23 cellular contexts compared by ENCODE assay signal in the genomic region with DNA sequence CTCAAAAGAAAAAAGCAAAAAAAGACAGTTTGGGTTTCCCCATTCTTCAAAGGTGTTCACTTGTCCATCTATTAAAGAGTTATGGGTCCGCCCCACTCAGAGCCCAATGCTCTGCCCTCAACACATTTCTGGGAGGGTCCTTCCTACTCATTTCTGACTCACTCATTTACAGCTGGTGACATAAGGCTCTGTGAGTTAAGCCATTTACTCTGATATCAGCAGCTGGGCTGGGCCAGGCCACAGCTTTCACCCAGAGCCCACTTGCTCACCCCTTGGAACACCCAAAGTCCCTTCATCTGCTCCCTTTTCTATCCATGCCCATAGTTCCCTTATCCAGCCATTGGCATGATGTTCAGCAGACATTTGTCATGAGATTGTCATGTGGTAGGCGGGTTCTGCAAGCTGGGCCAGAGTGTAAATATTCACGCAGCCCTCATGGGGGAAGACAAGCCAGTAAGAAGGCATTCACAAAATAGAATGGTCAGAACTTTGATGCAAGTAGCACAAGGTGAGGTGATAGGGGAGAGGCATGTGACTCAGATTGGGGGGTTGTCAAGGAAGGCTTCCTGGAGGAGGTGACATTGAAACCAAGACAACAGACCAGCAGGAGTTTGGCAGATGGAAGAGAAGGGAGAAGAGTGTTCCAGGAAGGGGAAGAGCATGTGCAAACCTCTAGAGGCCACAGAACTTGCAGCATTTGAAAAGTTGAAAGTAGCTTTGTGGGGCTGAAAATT. TPM values are rescaled to one million over a fixed set of nuclear protein-coding genes. Genes with fewer than 3 reads are reported as not detected.
A peak's percentile ranks its signal among the peaks of the same experiment; 100 is the strongest.
DNase-seq lines count a peak whose midpoint lies in the region; ATAC-seq, FAIRE-seq and TF ChIP-seq lines count a peak whose summit lies in the region.
"Had no signal": no experiment of that assay in that cellular context is flagged by ENCODE, and none has a peak within 500 bp of the region (broad histone marks: within the 10 kb centered on the region; RNA-seq: fewer than 3 reads in every experiment).

No MANE protein-coding gene starts in this region.

- H3K9ac ChIP-seq in SK-N-SH: no peak overlapping the region
- H3K9ac ChIP-seq in K562 (ENCODE audit: insufficient read depth in 1 of 2, low read depth in 2 of 2, low read length in 2 of 2): peak overlapping the region in 1 of 2 experiments; percentile 40; a peak in 1 of 4 replicates

- H3K79me2 ChIP-seq in SK-N-SH (ENCODE audit: insufficient read depth): no peaks in the 10 kb centered on the region
- peaks cover 15% of the 10 kb centered on the region for H3K79me2 ChIP-seq in K562 (ENCODE audit: control insufficient read depth, insufficient read depth, low read length)

- POLR2A ChIA-PET in SK-N-SH (lab: Yijun Ruan, JAX): no interaction called here
- POLR2A ChIA-PET in K562 (lab: Yijun Ruan, JAX): interaction anchor here (0.5 to 1.3 kb wide), 3 partner anchors 9 to 114 kb away, joined by 3 to 5 read pairs (median 4); no protein-coding TSS in a partner anchor

- H3K9me2 ChIP-seq in SK-N-SH: no peaks in the 10 kb centered on the region

- no peaks in the 10 kb centered on the region for H3K27me3 ChIP-seq in SK-N-SH (ENCODE audit: insufficient read depth)
- no peaks in the 10 kb centered on the region; a peak in 1 of 5 replicates for H3K27me3 ChIP-seq in K562 (ENCODE audit: control insufficient read depth in 2 of 2, insufficient read depth in 2 of 2, low read length in 2 of 2)

- H3K9me3 Mint-ChIP-seq in stimulated activated effector memory CD8-positive, alpha-beta T cell treated with anti-CD3 and anti-CD28 coated beads, Interleukin-12 subunit alpha, Interleukin-12 subunit beta, amount 100 ng/mL, for 72 hours: no peaks in the 10 kb centered on the region
- no peaks in the 10 kb centered on the region for H3K9me3 Mint-ChIP-seq in T-helper 2 cell treated with Interferon-gamma antibody and Interleukin-4, amounts not matched to agents 5 μg/mL and 100 μg/mL, for 36 hours
- H3K9me3 Mint-ChIP-seq: GM23338 had no signal

- H3K4me2 ChIP-seq in SK-N-SH: no peak overlapping the region
- no peak overlapping the region for H3K4me2 ChIP-seq in K562 (ENCODE audit: insufficient read depth, low read length)
- H3K4me2 ChIP-seq: GM23338 had no signal

- no peaks in the 10 kb centered on the region for H3K36me3 Mint-ChIP-seq in stimulated activated effector memory CD8-positive, alpha-beta T cell treated with anti-CD3 and anti-CD28 coated beads, Interleukin-12 subunit alpha, Interleukin-12 subunit beta, amount 100 ng/mL, for 72 hours
- H3K36me3 Mint-ChIP-seq in T-helper 2 cell treated with Interferon-gamma antibody and Interleukin-4, amounts not matched to agents 5 μg/mL and 100 μg/mL, for 36 hours (ENCODE audit: low read depth): no peaks in the 10 kb centered on the region

- no peaks in the 10 kb centered on the region for H4K20me1 ChIP-seq in SK-N-SH (ENCODE audit: insufficient read depth)
- peaks cover 5% of the 10 kb centered on the region; the same call in 1 of the 2 replicates for H4K20me1 ChIP-seq in K562 (replicated peaks; ENCODE audit: control insufficient read depth, insufficient read depth, low read length)

- H3K27me3 Mint-ChIP-seq in T-helper 2 cell treated with Interferon-gamma antibody and Interleukin-4, amounts not matched to agents 5 μg/mL and 100 μg/mL, for 36 hours (ENCODE audit: low read depth): peaks cover 33% of the 10 kb centered on the region

- H2AFZ ChIP-seq in SK-N-SH (ENCODE audit: low read depth) (no peak overlapping the region), K562 (ENCODE audit: low read depth, low read length) (no peak overlapping the region)
- H2AFZ ChIP-seq: GM23338 had no signal

- no peak overlapping the region for H3K4me3 Mint-ChIP-seq in stimulated activated effector memory CD8-positive, alpha-beta T cell treated with anti-CD3 and anti-CD28 coated beads, Interleukin-12 subunit alpha, Interleukin-12 subunit beta, amount 100 ng/mL, for 72 hours
- no peak overlapping the region for H3K4me3 Mint-ChIP-seq in T-helper 2 cell treated with Interferon-gamma antibody and Interleukin-4, amounts not matched to agents 5 μg/mL and 100 μg/mL, for 36 hours
- H3K4me3 Mint-ChIP-seq: GM23338 had no signal

- TF ChIP-seq POLR2A in K562 (conservative IDR thresholded peaks at IDR 0.05): no peak

- ATAC-seq in SK-N-SH treated with all-trans-retinoic acid at 6 μM for 48 hours: no peak
- ATAC-seq in K562: no peak
- no peak for ATAC-seq in stimulated activated effector memory CD8-positive, alpha-beta T cell treated with anti-CD3 and anti-CD28 coated beads, Interleukin-12 subunit alpha, Interleukin-12 subunit beta, amount 100 ng/mL, for 72 hours
- ATAC-seq: GM23338 had no signal

- no peak for DNase-seq in SK-N-SH
- peak; percentile 40 for DNase-seq in RKO (ENCODE audit: low spot score)
- no peak for DNase-seq in K562 (ENCODE audit: extremely low read depth in 1 of 4, low spot score in 3 of 4)
- DNase-seq in stimulated activated effector memory CD8-positive, alpha-beta T cell treated with anti-CD3 and anti-CD28 coated beads, Interleukin-12 subunit alpha, Interleukin-12 subunit beta, amount 100 ng/mL, for 72 hours (ENCODE audit: low spot score in 2 of 2): no peak
- no peak for DNase-seq in stimulated activated CD4-positive, alpha-beta T cell treated with anti-CD3 and anti-CD28 coated beads, Interleukin-4, amount 100 ng/mL, for 24 hours
- DNase-seq in hippocampal formation (lab: John Stamatoyannopoulos, UW): no peak
- DNase-seq in T-helper 2 cell treated with Interferon-gamma antibody and Interleukin-4, amounts not matched to agents 5 μg/mL and 100 μg/mL, for 36 hours (ENCODE audit: low spot score): no peak
- DNase-seq: Calu3, Karpas-422, NCI-H1092 treated with DMSO at 0.1 percent for 48 hours, NCI-H1436 treated with DMSO at 0.1 percent for 48 hours, NCI-H1930, NCI-H446, NCI-H524 treated with DMSO at 0.1 percent for 48 hours, NCI-H774, SIG-M5 had no signal

- CTCF ChIA-PET in SK-N-SH (lab: Yijun Ruan, JAX): interaction anchor here (0.6 to 1.2 kb wide), 2 partner anchors 36 to 41 kb away, joined by 3 read pairs; no protein-coding TSS in a partner anchor
- CTCF ChIA-PET in K562 (lab: Yijun Ruan, JAX; ENCODE audit: low intra/inter-chr PET ratio): interaction anchor here (0.5 to 0.6 kb wide), 2 partner anchors 87 to 127 kb away, joined by 3 to 5 read pairs; no protein-coding TSS in a partner anchor

- peak overlapping the region; percentile 6 for H3K27ac Mint-ChIP-seq in stimulated activated effector memory CD8-positive, alpha-beta T cell treated with anti-CD3 and anti-CD28 coated beads, Interleukin-12 subunit alpha, Interleukin-12 subunit beta, amount 100 ng/mL, for 72 hours
- no peak overlapping the region for H3K27ac Mint-ChIP-seq in T-helper 2 cell treated with Interferon-gamma antibody and Interleukin-4, amounts not matched to agents 5 μg/mL and 100 μg/mL, for 36 hours
- H3K27ac Mint-ChIP-seq: GM23338 had no signal

- H3F3A ChIP-seq in SK-N-SH (replicated peaks; ENCODE audit: insufficient read depth): peaks cover 12% of the 10 kb centered on the region

- H3K4me1 ChIP-seq in SK-N-SH (ENCODE audit: control insufficient read depth in 1 of 2, insufficient read depth in 2 of 2, low read depth in 1 of 2, low read length in 1 of 2) (peaks cover 0 to 25% of the 10 kb centered on the region in 2 experiments; a peak in 1 of 4 replicates), K562 (replicated peaks in 1 of 2; ENCODE audit: control insufficient read depth in 2 of 2, insufficient read depth in 2 of 2, low read length in 2 of 2) (peaks cover 28 to 39% of the 10 kb centered on the region in 2 experiments)

- H3K9me3 ChIP-seq in SK-N-SH (no peaks in the 10 kb centered on the region), K562 (replicated peaks; ENCODE audit: control insufficient read depth, insufficient read depth, low read depth, low read length) (no peaks in the 10 kb centered on the region)
- H3K9me3 ChIP-seq: HAP-1 had no signal

- TF ChIP-seq RAD21 in SK-N-SH (IDR thresholded peaks at IDR 0.05; ENCODE audit: low read length) (no peak), K562 (CRISPR knock-in tag; conservative IDR thresholded peaks at IDR 0.05 in 1 of 2, IDR thresholded peaks at IDR 0.05 in 1 of 2) (no peak)

- in situ Hi-C loops in K562 (cut with MboI): no loop called here

- 90% methylated on average over 3 of the region's 3 CpGs for WGBS in SK-N-SH (ENCODE audit: low lambda C conversion rate)
- 66% methylated on average over 3 of the region's 3 CpGs for WGBS in K562 (ENCODE audit: insufficient coverage, low coverage, missing lambda C conversion rate)

- no peak overlapping the region for H3K4me3 ChIP-seq in SK-N-SH (ENCODE audit: low read depth in 2 of 2, low read length in 1 of 2)
- no peak overlapping the region for H3K4me3 ChIP-seq in K562
- H3K4me3 ChIP-seq: GM23338, HAP-1, SK-N-MC had no signal

- intact Hi-C loops in K562 (cut with micrococcal nuclease): loop anchor here (5.0 kb wide), 1 partner anchor 67 kb away; the partner anchor contains the start of gene HOOK2

- TF ChIP-seq EP300 in SK-N-SH (IDR thresholded peaks at IDR 0.05; ENCODE audit: borderline replicate concordance in 1 of 2, low read depth in 1 of 2, low read length in 1 of 2): no peak
- no peak for TF ChIP-seq EP300 in K562 (IDR thresholded peaks at IDR 0.05; ENCODE audit: low read length)

- H3K36me3 ChIP-seq in SK-N-SH (replicated peaks in 1 of 2; ENCODE audit: control insufficient read depth in 1 of 2, insufficient read depth in 2 of 2, low read length in 1 of 2) (no peaks in the 10 kb centered on the region), K562 (ENCODE audit: control insufficient read depth, insufficient read depth, low read length) (peaks cover 27% of the 10 kb centered on the region; the same call in 2 of the 3 replicates)

- no peak overlapping the region for H3K27ac ChIP-seq in SK-N-SH (ENCODE audit: low read depth in 2 of 2, low read length in 1 of 2)
- H3K27ac ChIP-seq in K562 (ENCODE audit: extremely low read depth, low read depth, low read length): no peak overlapping the region; the same call in 2 of the 3 replicates
- H3K27ac ChIP-seq: 22Rv1, HL-60, SK-N-MC had no signal

- H3K9me1 ChIP-seq in K562 (ENCODE audit: control insufficient read depth, insufficient read depth, low read length): peaks cover 7% of the 10 kb centered on the region

- TF ChIP-seq CTCF in SK-N-SH (IDR thresholded peaks at IDR 0.05) (no peak), K562 (IDR thresholded peaks at IDR 0.05 in 2 of 3, conservative IDR thresholded peaks at IDR 0.05 in 1 of 3; ENCODE audit: insufficient read depth in 2 of 3, low read depth in 1 of 3, low read length in 3 of 3) (no peak)

- peaks cover 35% of the 10 kb centered on the region for H3K4me1 Mint-ChIP-seq in stimulated activated effector memory CD8-positive, alpha-beta T cell treated with anti-CD3 and anti-CD28 coated beads, Interleukin-12 subunit alpha, Interleukin-12 subunit beta, amount 100 ng/mL, for 72 hours
- H3K4me1 Mint-ChIP-seq in T-helper 2 cell treated with Interferon-gamma antibody and Interleukin-4, amounts not matched to agents 5 μg/mL and 100 μg/mL, for 36 hours (ENCODE audit: low read depth): peaks cover 18% of the 10 kb centered on the region

- BruUV-seq in K562 (replicated peaks; lab: Mats Ljungman, UMichigan): no TSS peak

- no peak for FAIRE-seq in K562 (lab: Jason Lieb, UNC)

RNA-seq across cellular contexts. Expression of gene MAST1, which starts 5.9 kb away (rescaled TPM):
- polyA plus RNA-seq in SK-N-SH (2012; rRNA removed): 4.3 and 9.7 TPM in 2 replicates
- polyA plus RNA-seq in SK-N-SH (2012; cell fraction: cytosol; rRNA removed): 3.2 and 7.2 TPM in 2 replicates
- 37.5 and 48.1 TPM in 2 replicates for polyA plus RNA-seq in SK-N-SH (2012; cell fraction: nucleus; rRNA removed)
- 16.9 and 44.1 TPM in 2 replicates for total RNA-seq in K562 (2011; cell fraction: chromatin; rRNA removed; ENCODE audit: low replicate concordance)
- total RNA-seq in K562 (2011; cell fraction: nucleolus; rRNA removed): 24.6 and 28.7 TPM in 2 replicates
- 19.8 and 23.5 TPM in 2 replicates for total RNA-seq in K562 (2011; cell fraction: nucleoplasm; rRNA removed)
- total RNA-seq in K562 (2014; rRNA removed): 3.9 and 5.7 TPM in 2 replicates
- 1.9 and 2.8 TPM in 2 replicates for total RNA-seq in K562 (2014; rRNA removed; fragmentation: Illumina TruSeq; extraction: Trizol)
- 2.9 and 3.1 TPM in 2 replicates for total RNA-seq in K562 (2015; rRNA removed; fragmentation: Illumina TruSeq; extraction: Trizol)
- total RNA-seq in K562 (2021): 10.3 and 12.1 TPM in 2 replicates
- polyA plus RNA-seq in K562 (2011; rRNA removed): 8.2 and 17.4 TPM in 2 replicates
- 12.7 and 13.3 TPM in 2 replicates for polyA plus RNA-seq in K562 (2011; cell fraction: cytosol; rRNA removed)
- polyA plus RNA-seq in K562 (2011; cell fraction: nucleus; rRNA removed): 58.3 and 58.5 TPM in 2 replicates
- polyA plus RNA-seq in K562 (2012): 6.0 and 9.1 TPM in 2 replicates
- polyA plus RNA-seq in K562 (2014; fragmentation: Illumina TruSeq; extraction: Trizol): 6.4 and 8.8 TPM in 2 replicates
- under 1 TPM; 0.48 to 0.67 TPM for polyA plus RNA-seq in K562 (2014; fragmentation: Nextera tagmentation; extraction: Ambion mirVana)
- 7.6 and 10.5 TPM in 2 replicates for polyA plus RNA-seq in K562 (2014; rRNA removed)
- 5.9 and 8.4 TPM in 2 replicates for polyA minus RNA-seq in K562 (2011; rRNA and poly(A)+ RNA removed)
- polyA minus RNA-seq in K562 (2011; cell fraction: cytosol; rRNA and poly(A)+ RNA removed): 9.2 and 12.7 TPM in 2 replicates
- 6.7 and 10.0 TPM in 2 replicates for polyA minus RNA-seq in K562 (2011; cell fraction: nucleus; rRNA and poly(A)+ RNA removed)

RNA-seq across cellular contexts. Expression of gene RTBDN, which starts 9.8 kb away (rescaled TPM):
- polyA plus RNA-seq in SK-N-SH (2012; rRNA removed) (0.47 and 0.72 TPM in 2 replicates), K562 (2011; rRNA removed) (0.86 and 0.87 TPM in 2 replicates), K562 (2014; fragmentation: Illumina TruSeq; extraction: Trizol) (0.96 and 1.2 TPM in 2 replicates), K562 (2014; fragmentation: Nextera tagmentation; extraction: Ambion mirVana) (under 1 TPM in 1 of 2 experiments, not detected in 1; 0.20 TPM), K562 (2014; rRNA removed) (0.58 and 1.9 TPM in 2 replicates)
- polyA plus RNA-seq in SK-N-SH (2012; cell fraction: cytosol; rRNA removed): 0.23 and 0.55 TPM in 2 replicates
- polyA plus RNA-seq in SK-N-SH (2012; cell fraction: nucleus; rRNA removed): 0.27 and 0.31 TPM in 2 replicates
- total RNA-seq in K562 (2011; cell fraction: chromatin; rRNA removed; ENCODE audit: low replicate concordance): 0.76 and 1.6 TPM in 2 replicates
- 2.8 and 3.8 TPM in 2 replicates for total RNA-seq in K562 (2011; cell fraction: nucleolus; rRNA removed)
- total RNA-seq in K562 (2011; cell fraction: nucleoplasm; rRNA removed): 3.1 and 3.4 TPM in 2 replicates
- total RNA-seq in K562 (2014; rRNA removed) (0.73 and 1.1 TPM in 2 replicates), K562 (2014; rRNA removed; fragmentation: Illumina TruSeq; extraction: Trizol) (0.19 and 0.22 TPM in 2 replicates), K562 (2015; rRNA removed; fragmentation: Illumina TruSeq; extraction: Trizol) (0.40 and 1.1 TPM in 2 replicates), K562 (2021) (0.69 and 2.3 TPM in 2 replicates)
- 1.4 and 1.9 TPM in 2 replicates for polyA plus RNA-seq in K562 (2011; cell fraction: cytosol; rRNA removed)
- 0.63 and 1.0 TPM in 2 replicates for polyA plus RNA-seq in K562 (2011; cell fraction: nucleus; rRNA removed)
- polyA plus RNA-seq in K562 (2012): 2.0 and 3.5 TPM in 2 replicates
- polyA minus RNA-seq in K562 (2011; rRNA and poly(A)+ RNA removed): not detected in 2 replicates
- polyA minus RNA-seq in K562 (2011; cell fraction: cytosol; rRNA and poly(A)+ RNA removed): 1.7 TPM in 1 of 2 replicates, not detected in the other
- 0.56 TPM in 1 of 2 replicates, not detected in the other for polyA minus RNA-seq in K562 (2011; cell fraction: nucleus; rRNA and poly(A)+ RNA removed)
- total RNA-seq: Calu3 had no signal

RNA-seq across cellular contexts. Expression of gene DNASE2, which starts 37.1 kb away (rescaled TPM):
- polyA plus RNA-seq in SK-N-SH (2012; rRNA removed) (29.8 and 40.7 TPM in 2 replicates), K562 (2011; rRNA removed) (19.0 and 38.0 TPM in 2 replicates), K562 (2014; fragmentation: Illumina TruSeq; extraction: Trizol) (20.3 and 31.2 TPM in 2 replicates), K562 (2014; fragmentation: Nextera tagmentation; extraction: Ambion mirVana) (1 to 10 TPM; 4.4 to 6.1 TPM), K562 (2014; rRNA removed) (27.0 and 29.8 TPM in 2 replicates)
- 23.1 and 30.9 TPM in 2 replicates for polyA plus RNA-seq in SK-N-SH (2012; cell fraction: cytosol; rRNA removed)
- polyA plus RNA-seq in SK-N-SH (2012; cell fraction: nucleus; rRNA removed): 10.8 and 15.2 TPM in 2 replicates
- 27.4 and 52.2 TPM in 2 replicates for total RNA-seq in K562 (2011; cell fraction: chromatin; rRNA removed; ENCODE audit: low replicate concordance)
- 66.1 and 75.4 TPM in 2 replicates for total RNA-seq in K562 (2011; cell fraction: nucleolus; rRNA removed)
- total RNA-seq in K562 (2011; cell fraction: nucleoplasm; rRNA removed): 43.7 and 50.4 TPM in 2 replicates
- total RNA-seq in K562 (2014; rRNA removed) (20.1 and 22.1 TPM in 2 replicates), K562 (2014; rRNA removed; fragmentation: Illumina TruSeq; extraction: Trizol) (15.4 and 17.4 TPM in 2 replicates), K562 (2015; rRNA removed; fragmentation: Illumina TruSeq; extraction: Trizol) (17.8 and 20.2 TPM in 2 replicates), K562 (2021) (21.1 and 25.4 TPM in 2 replicates)
- polyA plus RNA-seq in K562 (2011; cell fraction: cytosol; rRNA removed): 38.9 and 53.7 TPM in 2 replicates
- polyA plus RNA-seq in K562 (2011; cell fraction: nucleus; rRNA removed): 5.7 and 9.8 TPM in 2 replicates
- polyA plus RNA-seq in K562 (2012): 23.6 and 112 TPM in 2 replicates
- polyA minus RNA-seq in K562 (2011; rRNA and poly(A)+ RNA removed): 12.8 and 19.9 TPM in 2 replicates
- polyA minus RNA-seq in K562 (2011; cell fraction: cytosol; rRNA and poly(A)+ RNA removed): 13.2 and 19.3 TPM in 2 replicates
- polyA minus RNA-seq in K562 (2011; cell fraction: nucleus; rRNA and poly(A)+ RNA removed): 3.6 and 8.9 TPM in 2 replicates

RNA-seq across cellular contexts. Expression of gene RNASEH2A, which starts 37.8 kb away (rescaled TPM):
- 35.2 and 48.1 TPM in 2 replicates for polyA plus RNA-seq in SK-N-SH (2012; rRNA removed)
- 29.8 and 35.8 TPM in 2 replicates for polyA plus RNA-seq in SK-N-SH (2012; cell fraction: cytosol; rRNA removed)
- polyA plus RNA-seq in SK-N-SH (2012; cell fraction: nucleus; rRNA removed): 33.6 and 59.2 TPM in 2 replicates
- total RNA-seq in K562 (2011; cell fraction: chromatin; rRNA removed; ENCODE audit: low replicate concordance): 24.8 and 63.1 TPM in 2 replicates
- 48.6 and 51.0 TPM in 2 replicates for total RNA-seq in K562 (2011; cell fraction: nucleolus; rRNA removed)
- total RNA-seq in K562 (2011; cell fraction: nucleoplasm; rRNA removed): 42.1 and 45.2 TPM in 2 replicates
- total RNA-seq in K562 (2014; rRNA removed): 62.7 and 80.8 TPM in 2 replicates
- total RNA-seq in K562 (2014; rRNA removed; fragmentation: Illumina TruSeq; extraction: Trizol): 36.7 TPM in 2 replicates
- total RNA-seq in K562 (2015; rRNA removed; fragmentation: Illumina TruSeq; extraction: Trizol): 60.2 and 61.7 TPM in 2 replicates
- total RNA-seq in K562 (2021): 53.9 and 64.1 TPM in 2 replicates
- polyA plus RNA-seq in K562 (2011; rRNA removed): 60.7 and 62.8 TPM in 2 replicates
- 109 and 127 TPM in 2 replicates for polyA plus RNA-seq in K562 (2011; cell fraction: cytosol; rRNA removed)
- polyA plus RNA-seq in K562 (2011; cell fraction: nucleus; rRNA removed): 59.9 and 78.3 TPM in 2 replicates
- polyA plus RNA-seq in K562 (2012): 43.0 and 67.1 TPM in 2 replicates
- 46.9 and 74.6 TPM in 2 replicates for polyA plus RNA-seq in K562 (2014; fragmentation: Illumina TruSeq; extraction: Trizol)
- polyA plus RNA-seq in K562 (2014; fragmentation: Nextera tagmentation; extraction: Ambion mirVana): 10 to 100 TPM; 22.3 to 34.6 TPM
- 78.0 and 107 TPM in 2 replicates for polyA plus RNA-seq in K562 (2014; rRNA removed)
- 62.8 and 83.0 TPM in 2 replicates for polyA minus RNA-seq in K562 (2011; rRNA and poly(A)+ RNA removed)
- 47.4 and 60.5 TPM in 2 replicates for polyA minus RNA-seq in K562 (2011; cell fraction: cytosol; rRNA and poly(A)+ RNA removed)
- 17.8 and 23.9 TPM in 2 replicates for polyA minus RNA-seq in K562 (2011; cell fraction: nucleus; rRNA and poly(A)+ RNA removed)

RNA-seq across cellular contexts. Expression of gene THSD8, which starts 42.3 kb away (rescaled TPM):
- polyA plus RNA-seq in SK-N-SH (2012; rRNA removed): not detected in 2 replicates
- polyA plus RNA-seq in SK-N-SH (2012; cell fraction: cytosol; rRNA removed): 0.33 TPM in 1 of 2 replicates, not detected in the other
- 2.9 TPM in 1 of 2 replicates, not detected in the other for polyA plus RNA-seq in SK-N-SH (2012; cell fraction: nucleus; rRNA removed)
- total RNA-seq in K562 (2011; cell fraction: chromatin; rRNA removed; ENCODE audit: low replicate concordance): not detected in 2 replicates
- total RNA-seq in K562 (2011; cell fraction: nucleolus; rRNA removed): not detected in 2 replicates
- total RNA-seq in K562 (2011; cell fraction: nucleoplasm; rRNA removed): not detected in 2 replicates
- 0.37 TPM in 1 of 2 replicates, not detected in the other for total RNA-seq in K562 (2014; rRNA removed)
- 16.2 and 27.6 TPM in 2 replicates for total RNA-seq in K562 (2014; rRNA removed; fragmentation: Illumina TruSeq; extraction: Trizol)
- total RNA-seq in K562 (2015; rRNA removed; fragmentation: Illumina TruSeq; extraction: Trizol): 8.4 TPM in 1 of 2 replicates, not detected in the other
- total RNA-seq in K562 (2021): 42.4 and 49.3 TPM in 2 replicates
- polyA plus RNA-seq in K562 (2011; rRNA removed): 11.9 and 13.4 TPM in 2 replicates
- 4.1 TPM in 1 of 2 replicates, not detected in the other for polyA plus RNA-seq in K562 (2011; cell fraction: cytosol; rRNA removed)
- polyA plus RNA-seq in K562 (2011; cell fraction: nucleus; rRNA removed): 3.7 and 3.9 TPM in 2 replicates
- 43.9 and 89.6 TPM in 2 replicates for polyA plus RNA-seq in K562 (2012)
- polyA plus RNA-seq in K562 (2014; fragmentation: Illumina TruSeq; extraction: Trizol): 3.5 and 28.6 TPM in 2 replicates
- 10 to 100 TPM; 13.2 to 19.9 TPM for polyA plus RNA-seq in K562 (2014; fragmentation: Nextera tagmentation; extraction: Ambion mirVana)
- not detected in 2 replicates for polyA plus RNA-seq in K562 (2014; rRNA removed)
- polyA minus RNA-seq in K562 (2011; rRNA and poly(A)+ RNA removed): 10.0 and 14.0 TPM in 2 replicates
- not detected in 2 replicates for polyA minus RNA-seq in K562 (2011; cell fraction: cytosol; rRNA and poly(A)+ RNA removed)
- not detected in 2 replicates for polyA minus RNA-seq in K562 (2011; cell fraction: nucleus; rRNA and poly(A)+ RNA removed)
- total RNA-seq: G401 had no signal
